12 cellular contexts compared by ENCODE assay signal in the genomic region with DNA sequence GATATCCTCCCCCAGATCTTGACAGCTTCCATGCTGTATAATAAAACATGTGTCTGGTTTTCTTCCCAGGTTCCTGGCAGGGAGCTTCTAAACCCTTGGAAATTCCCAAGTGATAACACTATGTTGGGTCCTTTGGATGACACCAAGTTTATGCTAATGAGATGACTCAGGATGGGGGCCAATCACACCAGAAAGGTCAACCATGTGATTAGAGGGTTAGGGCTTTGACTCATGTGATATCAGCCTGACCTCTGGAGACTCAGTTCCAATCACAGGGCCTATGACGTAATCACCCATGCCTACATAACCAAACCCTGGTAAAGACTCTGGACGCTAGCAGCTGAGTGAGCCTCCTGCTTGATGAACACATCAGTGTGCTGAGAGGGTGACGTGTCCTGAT.
DNase-seq lines count a peak whose midpoint lies in the region; ATAC-seq, FAIRE-seq and TF ChIP-seq lines count a peak whose summit lies in the region.
"Had no signal": no experiment of that assay in that cellular context is flagged by ENCODE, and none has a peak within 500 bp of the region (broad histone marks: within the 10 kb centered on the region; RNA-seq: fewer than 3 reads in every experiment).

No MANE protein-coding gene starts in this region.

- H3K9me3 ChIP-seq in HepG2 (ENCODE audit: low read length) (peaks cover 10% of the 10 kb centered on the region; the same call in 1 of the 2 replicates), aorta (ENCODE audit: control insufficient read depth, low read length) (no peaks in the 10 kb centered on the region)
- no peaks in the 10 kb centered on the region for H3K9me3 ChIP-seq in naive thymus-derived CD4-positive, alpha-beta T cell (ENCODE audit: control insufficient read depth in 2 of 3, low read length in 3 of 3)

- DNase-seq in SHP77 (lab: John Stamatoyannopoulos, UW) (peak; percentile 24 to 55), SHP77 treated with DMSO at 0.1 percent for 48 hours (lab: John Stamatoyannopoulos, UW) (no peak), bronchial epithelial cell (ENCODE audit: low read depth) (peak; percentile 71), HepG2 (ENCODE audit: low spot score) (no peak), aorta (no peak)
- no peak for DNase-seq in naive thymus-derived CD4-positive, alpha-beta T cell
- DNase-seq: natural killer cell, NCI-H446 treated with DMSO at 0.1 percent for 48 hours had no signal

- H3K36me3 ChIP-seq in bronchial epithelial cell (ENCODE audit: control insufficient read depth, insufficient read depth, low read length) (no peaks in the 10 kb centered on the region), HepG2 (replicated peaks in 1 of 2; ENCODE audit: control insufficient read depth in 1 of 2, insufficient read depth in 2 of 2, low read length in 2 of 2) (no peaks in the 10 kb centered on the region), aorta (ENCODE audit: control insufficient read depth in 1 of 2, insufficient read depth in 2 of 2, low read length in 1 of 2) (no peaks in the 10 kb centered on the region)
- H3K36me3 ChIP-seq in naive thymus-derived CD4-positive, alpha-beta T cell (ENCODE audit: control insufficient read depth in 2 of 3, insufficient read depth in 3 of 3, low read length in 3 of 3) = no peaks in the 10 kb centered on the region

- no TSS peak for BruUV-seq in HepG2 (replicated peaks; lab: Mats Ljungman, UMichigan)

- CTCF ChIA-PET in HepG2 (lab: Yijun Ruan, JAX; ENCODE audit: low intra/inter-chr PET ratio, low total read pairs) = no interaction called here
- CTCF ChIA-PET in naive thymus-derived CD4-positive, alpha-beta T cell (lab: Charles Lee) = no interaction called here

- TF ChIP-seq CTCF in bronchial epithelial cell (IDR thresholded peaks at IDR 0.05; ENCODE audit: insufficient read depth, low read length, severe bottlenecking) (no peak), HepG2 (CRISPR knock-in tag; IDR thresholded peaks at IDR 0.05) (no peak)

- intact Hi-C loops in HepG2 (cut with micrococcal nuclease; ENCODE audit: unreplicated experiment) = no loop called here
- intact Hi-C loops in aorta (cut with DNase I) = no loop called here
- intact Hi-C loops in naive thymus-derived CD4-positive, alpha-beta T cell (cut with micrococcal nuclease) = no loop called here

- POLR2A ChIA-PET in HepG2 (lab: Yijun Ruan, JAX) = no interaction called here
- POLR2A ChIA-PET in naive thymus-derived CD4-positive, alpha-beta T cell (lab: Charles Lee) = no interaction called here

- no peaks in the 10 kb centered on the region for H3K4me1 Mint-ChIP-seq in naive thymus-derived CD4-positive, alpha-beta T cell
- H3K4me1 Mint-ChIP-seq: natural killer cell had no signal

- H3K27ac ChIP-seq in HepG2 (ENCODE audit: extremely low read length, insufficient read depth, low read length) (no peak overlapping the region), aorta (ENCODE audit: low read depth in 1 of 2, low read length in 2 of 2) (no peak overlapping the region)
- no peak overlapping the region for H3K27ac ChIP-seq in naive thymus-derived CD4-positive, alpha-beta T cell (ENCODE audit: low read depth, low read length)
- H3K27ac ChIP-seq: epithelial cell of prostate had no signal

- H3K4me3 ChIP-seq in bronchial epithelial cell (ENCODE audit: low read depth, low read length) (no peak overlapping the region), HepG2 (replicated peaks in 1 of 3; ENCODE audit: insufficient read depth in 1 of 3, low read depth in 2 of 3, low read length in 3 of 3) (no peak overlapping the region), aorta (ENCODE audit: low read length in 2 of 2) (no peak overlapping the region)
- no peak overlapping the region for H3K4me3 ChIP-seq in naive thymus-derived CD4-positive, alpha-beta T cell (ENCODE audit: low read length)

- H3K4me3 Mint-ChIP-seq in naive thymus-derived CD4-positive, alpha-beta T cell = no peak overlapping the region
- H3K4me3 Mint-ChIP-seq: natural killer cell had no signal

- no peak for TF ChIP-seq POLR2A in HepG2 (IDR thresholded peaks at IDR 0.05; ENCODE audit: insufficient read depth in 1 of 2, low read depth in 2 of 2, low read length in 2 of 2)

- ATAC-seq in HepG2 (no peak), aorta (ENCODE audit: low FRiP score) (peak; percentile 68), GM21528 (IDR thresholded peaks at IDR 0.05; ENCODE audit: low FRiP score, unreplicated experiment) (no peak), GM19467 (IDR thresholded peaks at IDR 0.05; ENCODE audit: unreplicated experiment) (no peak)
- ATAC-seq in naive thymus-derived CD4-positive, alpha-beta T cell = no peak
- ATAC-seq: natural killer cell had no signal

- H3K27ac Mint-ChIP-seq in naive thymus-derived CD4-positive, alpha-beta T cell = no peak overlapping the region
- H3K27ac Mint-ChIP-seq: natural killer cell had no signal

- H3K9ac ChIP-seq in HepG2 (ENCODE audit: insufficient read depth, low read depth, low read length) = no peak overlapping the region

- H3K27me3 ChIP-seq in bronchial epithelial cell (ENCODE audit: control insufficient read depth, insufficient read depth, low read length) = no peaks in the 10 kb centered on the region
- no peaks in the 10 kb centered on the region for H3K27me3 ChIP-seq in HepG2 (ENCODE audit: control insufficient read depth in 1 of 2, insufficient read depth in 2 of 2, low read length in 2 of 2)
- H3K27me3 ChIP-seq in aorta (ENCODE audit: control insufficient read depth in 1 of 2, insufficient read depth in 2 of 2, low read length in 1 of 2) = no peaks in the 10 kb centered on the region
- no peaks in the 10 kb centered on the region for H3K27me3 ChIP-seq in naive thymus-derived CD4-positive, alpha-beta T cell (ENCODE audit: control insufficient read depth in 2 of 2, insufficient read depth in 2 of 2, low read length in 2 of 2)

- TF ChIP-seq RAD21 in HepG2 (CRISPR knock-in tag; IDR thresholded peaks at IDR 0.05) = no peak

- no peak for FAIRE-seq in bronchial epithelial cell (lab: Jason Lieb, UNC)
- FAIRE-seq in HepG2 (lab: Jason Lieb, UNC) = no peak
- FAIRE-seq: A204.1 had no signal

- no peak overlapping the region for H3K4me2 ChIP-seq in HepG2 (ENCODE audit: low read depth, low read length)

- peaks cover 0 to 4% (median 0%) of the 10 kb centered on the region in 5 donors for H3K27me3 Mint-ChIP-seq in naive thymus-derived CD4-positive, alpha-beta T cell

- no CpG with 5 or more reads among the region's 3 CpGs for WGBS in HepG2 (ENCODE audit: low lambda C conversion rate)
- 69 to 75% methylated on average over 3 of the region's 3 CpGs for WGBS in aorta, 2 donors

- in situ Hi-C loops in HepG2 (cut with HindIII; ENCODE audit: extremely low pct_ligation_motif_present, low pct_unique_long_range_greater_than_20kb) = no loop called here

- H3K4me1 ChIP-seq in HepG2 (ENCODE audit: insufficient read depth, low read length) (no peaks in the 10 kb centered on the region), aorta (ENCODE audit: control insufficient read depth in 1 of 2, insufficient read depth in 2 of 2, low read length in 2 of 2) (no peaks in the 10 kb centered on the region)
- H3K4me1 ChIP-seq in naive thymus-derived CD4-positive, alpha-beta T cell (ENCODE audit: control insufficient read depth in 2 of 2, insufficient read depth in 2 of 2, low read length in 2 of 2) = no peaks in the 10 kb centered on the region

- no peaks in the 10 kb centered on the region for H4K20me1 ChIP-seq in HepG2 (ENCODE audit: insufficient read depth, low read length)

- peaks cover 0 to 9% (median 1%) of the 10 kb centered on the region in 11 donors for H3K9me3 Mint-ChIP-seq in naive thymus-derived CD4-positive, alpha-beta T cell

- no peak overlapping the region for H2AFZ ChIP-seq in HepG2 (ENCODE audit: low read length)

- no peaks in the 10 kb centered on the region for H3K79me2 ChIP-seq in HepG2 (ENCODE audit: insufficient read depth, low read length)

- H3K36me3 Mint-ChIP-seq in naive thymus-derived CD4-positive, alpha-beta T cell = no peaks in the 10 kb centered on the region
- H3K36me3 Mint-ChIP-seq: natural killer cell had no signal

- no peak for TF ChIP-seq EP300 in HepG2 (IDR thresholded peaks at IDR 0.05; ENCODE audit: low read depth in 2 of 2, low read length in 2 of 2)
- no peak for TF ChIP-seq EP300 in HepG2 (CRISPR knock-in tag; IDR thresholded peaks at IDR 0.05; ENCODE audit: borderline replicate concordance)

TF ChIP-seq in HepG2, 621 proteins besides CTCF, POLR2A, EP300 and RAD21:
- no peak for TF ChIP-seq HDAC6 (IDR thresholded peaks at IDR 0.05; ENCODE audit: low read depth, low read length)
- TF ChIP-seq ATF7 (IDR thresholded peaks at IDR 0.05) = peak; percentile 88
- no peak for TF ChIP-seq ATF7 (CRISPR knock-in tag; IDR thresholded peaks at IDR 0.05)
- TF ChIP-seq CREB1 (IDR thresholded peaks at IDR 0.05) = peak; percentile 78
- TF ChIP-seq CREB1 (CRISPR knock-in tag; IDR thresholded peaks at IDR 0.05) = no peak

Comparison
In these comparisons a context has a peak if more than half of its experiments do, and no peak if none do; other contexts are left out.
1. DNase-seq: peak in SHP77 (2 of 2) and bronchial epithelial cell (single experiment); none in SHP77 treated with DMSO at 0.1 percent for 48 hours (single experiment), HepG2 (single experiment), aorta (0 of 2) and naive thymus-derived CD4-positive, alpha-beta T cell (0 of 9).